18 cellular contexts compared by ENCODE assay signal in the genomic region with DNA sequence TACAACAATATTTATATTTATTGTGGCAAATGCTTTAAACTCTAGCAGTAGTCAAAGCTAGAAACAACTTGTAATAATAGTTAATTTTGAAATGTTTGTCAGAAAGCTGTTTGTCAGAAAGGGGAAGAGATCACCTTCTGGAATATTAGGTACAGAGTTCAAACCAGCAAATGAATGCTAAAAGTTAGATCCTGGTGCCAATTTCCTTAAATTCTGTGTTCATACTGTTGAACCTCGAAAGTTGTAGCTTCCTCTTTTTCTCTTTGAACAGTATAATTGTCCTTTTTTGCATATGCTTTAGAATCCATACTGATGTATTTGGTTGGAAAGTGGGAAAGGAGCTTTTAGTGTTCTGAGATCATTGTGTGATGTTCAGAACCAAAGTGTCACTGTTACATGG. TPM values are rescaled to one million over a fixed set of nuclear protein-coding genes. Genes with fewer than 3 reads are reported as not detected.
A peak's percentile ranks its signal among the peaks of the same experiment; 100 is the strongest.
DNase-seq lines count a peak whose midpoint lies in the region; ATAC-seq and TF ChIP-seq lines count a peak whose summit lies in the region.
"Had no signal": no experiment of that assay in that cellular context is flagged by ENCODE, and none has a peak within 500 bp of the region (broad histone marks: within the 10 kb centered on the region; RNA-seq: fewer than 3 reads in every experiment).

No MANE protein-coding gene starts in this region.

- no peak for DNase-seq in HFFc6
- DNase-seq in NOMO-1 treated with dmso at 0.1 percent for 144 hours (lab: John Stamatoyannopoulos, UW; ENCODE audit: unreplicated experiment) = peak; percentile 43
- no peak for DNase-seq in stimulated activated effector memory CD8-positive, alpha-beta T cell treated with anti-CD3 and anti-CD28 coated beads, Interleukin-12 subunit alpha, Interleukin-12 subunit beta, amount 100 ng/mL, for 72 hours (ENCODE audit: low spot score in 2 of 2)
- no peak for DNase-seq in WERI-Rb-1
- DNase-seq: activated CD4-positive, alpha-beta T cell treated with anti-CD3 and anti-CD28 coated beads, Interleukin-2, amount 50 U/mL, for 4 hours; activated naive CD4-positive, alpha-beta T cell treated with anti-CD3 and anti-CD28 coated beads for 36 hours; activated T-cell treated with anti-CD3 and anti-CD28 coated beads for 4 hours; colonic mucosa; left ventricle myocardium inferior; NCI-H1694 treated with DMSO at 0.1 percent for 48 hours; NCI-H345; NK-92 treated with Interleukin-12 subunit alpha and Interleukin-12 subunit beta, amount 100 ng/mL, for 24 hours; SJCRH30 had no signal

- H3K36me3 Mint-ChIP-seq in HFFc6 (ENCODE audit: low read depth) = peaks cover 6% of the 10 kb centered on the region
- peaks cover 32% of the 10 kb centered on the region for H3K36me3 Mint-ChIP-seq in activated T-helper 17 cell treated with anti-CD3 and anti-CD28 coated beads, Interleukin-2, amount 50 U/mL, for 72 hours (ENCODE audit: low read depth)
- peaks cover 63% of the 10 kb centered on the region for H3K36me3 Mint-ChIP-seq in stimulated activated effector memory CD8-positive, alpha-beta T cell treated with anti-CD3 and anti-CD28 coated beads, Interleukin-12 subunit alpha, Interleukin-12 subunit beta, amount 100 ng/mL, for 72 hours

- no peak for ATAC-seq in activated T-helper 17 cell treated with anti-CD3 and anti-CD28 coated beads, Interleukin-2, amount 50 U/mL, for 72 hours (replicated peaks)
- ATAC-seq in stimulated activated effector memory CD8-positive, alpha-beta T cell treated with anti-CD3 and anti-CD28 coated beads, Interleukin-12 subunit alpha, Interleukin-12 subunit beta, amount 100 ng/mL, for 72 hours = no peak
- ATAC-seq in HG02588 (IDR thresholded peaks at IDR 0.05; ENCODE audit: unreplicated experiment) (no peak), GM18867 (IDR thresholded peaks at IDR 0.05; ENCODE audit: unreplicated experiment) (no peak)
- ATAC-seq: GM23338 had no signal

- peak overlapping the region; percentile 25; the same call in 1 of the 2 replicates for H3K27ac Mint-ChIP-seq in HFFc6
- H3K27ac Mint-ChIP-seq in activated T-helper 17 cell treated with anti-CD3 and anti-CD28 coated beads, Interleukin-2, amount 50 U/mL, for 72 hours = peak overlapping the region; percentile 33
- H3K27ac Mint-ChIP-seq in stimulated activated effector memory CD8-positive, alpha-beta T cell treated with anti-CD3 and anti-CD28 coated beads, Interleukin-12 subunit alpha, Interleukin-12 subunit beta, amount 100 ng/mL, for 72 hours = peak overlapping the region; percentile 69
- H3K27ac Mint-ChIP-seq: activated naive CD4-positive, alpha-beta T cell treated with anti-CD3 and anti-CD28 coated beads for 36 hours had no signal

- peaks cover 43% of the 10 kb centered on the region for H3K4me1 Mint-ChIP-seq in HFFc6 (ENCODE audit: low read depth)
- H3K4me1 Mint-ChIP-seq in activated T-helper 17 cell treated with anti-CD3 and anti-CD28 coated beads, Interleukin-2, amount 50 U/mL, for 72 hours = peaks cover 6% of the 10 kb centered on the region
- peaks cover 19% of the 10 kb centered on the region for H3K4me1 Mint-ChIP-seq in stimulated activated effector memory CD8-positive, alpha-beta T cell treated with anti-CD3 and anti-CD28 coated beads, Interleukin-12 subunit alpha, Interleukin-12 subunit beta, amount 100 ng/mL, for 72 hours

- no peak for TF ChIP-seq CTCF in HFFc6 (IDR thresholded peaks at IDR 0.05)
- TF ChIP-seq CTCF in WERI-Rb-1 (IDR thresholded peaks at IDR 0.05; ENCODE audit: low read depth, low read length) = no peak

- H3K4me3 ChIP-seq in WERI-Rb-1 (ENCODE audit: low read depth, low read length) = no peak overlapping the region
- H3K4me3 ChIP-seq: colonic mucosa, GM23338, left ventricle myocardium inferior, SJCRH30 had no signal

- no peaks in the 10 kb centered on the region for H3K27me3 Mint-ChIP-seq in HFFc6 (ENCODE audit: insufficient read depth)
- no peaks in the 10 kb centered on the region for H3K27me3 Mint-ChIP-seq in activated T-helper 17 cell treated with anti-CD3 and anti-CD28 coated beads, Interleukin-2, amount 50 U/mL, for 72 hours
- H3K27me3 Mint-ChIP-seq: progenitor cell of endocrine pancreas had no signal

- H3K4me3 Mint-ChIP-seq in HFFc6 = no peak overlapping the region
- H3K4me3 Mint-ChIP-seq in activated T-helper 17 cell treated with anti-CD3 and anti-CD28 coated beads, Interleukin-2, amount 50 U/mL, for 72 hours = no peak overlapping the region
- H3K4me3 Mint-ChIP-seq in stimulated activated effector memory CD8-positive, alpha-beta T cell treated with anti-CD3 and anti-CD28 coated beads, Interleukin-12 subunit alpha, Interleukin-12 subunit beta, amount 100 ng/mL, for 72 hours = no peak overlapping the region
- H3K4me3 Mint-ChIP-seq: activated naive CD4-positive, alpha-beta T cell treated with anti-CD3 and anti-CD28 coated beads for 36 hours; GM23338 had no signal

- no peak overlapping the region for H3K27ac ChIP-seq in WERI-Rb-1
- H3K27ac ChIP-seq: colonic mucosa, left ventricle myocardium inferior, SJCRH30 had no signal

- no peaks in the 10 kb centered on the region for H3K27me3 ChIP-seq in WERI-Rb-1 (ENCODE audit: insufficient read depth, low read depth, severe bottlenecking)
- H3K27me3 ChIP-seq: colonic mucosa, SJCRH30 had no signal

- H3K36me3 ChIP-seq in WERI-Rb-1 = peaks cover 15% of the 10 kb centered on the region
- H3K36me3 ChIP-seq: colonic mucosa had no signal

- no peaks in the 10 kb centered on the region for H3K9me3 Mint-ChIP-seq in HFFc6
- H3K9me3 Mint-ChIP-seq in activated T-helper 17 cell treated with anti-CD3 and anti-CD28 coated beads, Interleukin-2, amount 50 U/mL, for 72 hours = no peaks in the 10 kb centered on the region
- no peaks in the 10 kb centered on the region for H3K9me3 Mint-ChIP-seq in stimulated activated effector memory CD8-positive, alpha-beta T cell treated with anti-CD3 and anti-CD28 coated beads, Interleukin-12 subunit alpha, Interleukin-12 subunit beta, amount 100 ng/mL, for 72 hours
- H3K9me3 Mint-ChIP-seq: activated naive CD4-positive, alpha-beta T cell treated with anti-CD3 and anti-CD28 coated beads for 36 hours; GM23338 had no signal

- no peaks in the 10 kb centered on the region for H3K9me3 ChIP-seq in WERI-Rb-1 (ENCODE audit: severe bottlenecking)
- H3K9me3 ChIP-seq: colonic mucosa, left ventricle myocardium inferior, SJCRH30 had no signal

RNA-seq across cellular contexts. Expression of a gene that starts 22.4 kb away (rescaled TPM):
- 10 to 100 TPM; 55.0 to 63.3 (median 59.1) TPM for total RNA-seq in HFFc6 (2021; fragmentation: NEBNext Ultra II Directional; extraction: Animal tissue kit (Norgen Biotek cat#: 25700))
- 10 to 100 TPM; 30.5 to 34.4 TPM for total RNA-seq in activated T-helper 17 cell treated with anti-CD3 and anti-CD28 coated beads, Interleukin-2, amount 50 U/mL, for 72 hours
